Comparison of ENCODE assay signal across 8 cellular contexts in genomic region chr10:35126530-35127288, GRCh38. TPM values are rescaled to one million over a fixed set of nuclear protein-coding genes. Genes with fewer than 3 reads are reported as not detected.
DNase-seq lines count a peak whose midpoint lies in the region; ATAC-seq and TF ChIP-seq lines count a peak whose summit lies in the region.

CREM (plus strand) TSS chr10:35126846; CDS start chr10:35137836, 10,990 bp downstream.

- DNase-seq in GM19240 (ENCODE audit: insufficient read length, low spot score) (peak; percentile 48), NCI-H524 treated with DMSO at 0.1 percent for 48 hours (lab: John Stamatoyannopoulos, UW) (peak; percentile 33), colonic mucosa (peak; percentile 100), left colon (peak; percentile 99 to 100)
- peak; percentile 100 for DNase-seq in activated CD4-positive, alpha-beta T cell treated with anti-CD3 and anti-CD28 coated beads for 48 hours
- DNase-seq in stimulated activated CD4-positive, alpha-beta T cell treated with anti-CD3 and anti-CD28 coated beads, Interleukin-1b, Interleukin-23, amount 100 ng/mL, for 48 hours, result peak; percentile 99

- ATAC-seq in HG03460 (IDR thresholded peaks at IDR 0.05; ENCODE audit: unreplicated experiment) (peak; percentile 79), left colon (peak; percentile 93)

- no peaks in the 10 kb centered on the region for H3K27me3 ChIP-seq in BLaER1 treated with 17β-estradiol and CSF1 and Interleukin-3, amounts not matched to agents 10 nM and 100 nM
- no peaks in the 10 kb centered on the region for H3K27me3 ChIP-seq in colonic mucosa

- H3K9me3 ChIP-seq in BLaER1 treated with 17β-estradiol and CSF1 and Interleukin-3, amounts not matched to agents 10 nM and 100 nM (replicated peaks in 1 of 11), result no peaks in the 10 kb centered on the region
- H3K9me3 ChIP-seq in colonic mucosa, result no peaks in the 10 kb centered on the region

- H3K9ac ChIP-seq in BLaER1 treated with 17β-estradiol and CSF1 and Interleukin-3, amounts not matched to agents 10 nM and 100 nM, result peak within 1 kb of the TSS; percentile 90 to 100 (median 98)
- H3K9ac ChIP-seq in colonic mucosa (ENCODE audit: low read depth in 2 of 2, low read length in 2 of 2), result peak within 1 kb of the TSS; percentile 95 to 98

- H3K4me1 ChIP-seq in BLaER1 treated with 17β-estradiol and CSF1 and Interleukin-3, amounts not matched to agents 10 nM and 100 nM, result peaks cover 16 to 45% (median 22%) of the 10 kb centered on the region in 10 experiments
- peaks cover 10% of the 10 kb centered on the region for H3K4me1 ChIP-seq in colonic mucosa

- H4K20me1 ChIP-seq in BLaER1 treated with 17β-estradiol and CSF1 and Interleukin-3, amounts not matched to agents 10 nM and 100 nM, result no peaks in the 10 kb centered on the region

- TF ChIP-seq CTCF in colonic mucosa (IDR thresholded peaks at IDR 0.05), result peak; percentile 69

- no peaks in the 10 kb centered on the region for H3K36me3 ChIP-seq in BLaER1 treated with 17β-estradiol and CSF1 and Interleukin-3, amounts not matched to agents 10 nM and 100 nM
- no peaks in the 10 kb centered on the region for H3K36me3 ChIP-seq in colonic mucosa

- intact Hi-C loops in colonic mucosa (cut with DNase I), result loop anchor here (5.0 kb wide), 1 partner anchor 66 kb away; no protein-coding TSS in a partner anchor
- intact Hi-C loops in left colon (cut with DNase I, micrococcal nuclease), result loop anchor here (2.0 to 10.0 kb wide), 2 partner anchors 70 to 88 kb away; no protein-coding TSS in a partner anchor

- H3K27ac ChIP-seq in BLaER1 treated with 17β-estradiol and CSF1 and Interleukin-3, amounts not matched to agents 10 nM and 100 nM, result peak within 1 kb of the TSS; percentile 90 to 100 (median 98)
- H3K27ac ChIP-seq in colonic mucosa, result peak within 1 kb of the TSS; percentile 99

- H3K4me2 ChIP-seq in BLaER1 treated with 17β-estradiol and CSF1 and Interleukin-3, amounts not matched to agents 10 nM and 100 nM, result peak within 1 kb of the TSS; percentile 73 to 96 (median 83)

- H3K4me3 ChIP-seq in BLaER1 treated with 17β-estradiol and CSF1 and Interleukin-3, amounts not matched to agents 10 nM and 100 nM, result peak within 1 kb of the TSS; percentile 73 to 94 (median 84)
- H3K4me3 ChIP-seq in colonic mucosa, result peak within 1 kb of the TSS; percentile 81

RNA-seq across cellular contexts. Expression of gene CREM, which starts in this region (rescaled TPM):
- total RNA-seq in colonic mucosa (10 to 100 TPM; 10.9 to 24.8 TPM), left colon (10 to 100 TPM; 11.3 to 14.5 TPM)

Comparison
In these comparisons a context has a peak if more than half of its experiments do, and no peak if none do; other contexts are left out.
1. Peak in every context shown above with its lines: DNase-seq, ATAC-seq, H3K4me3 ChIP-seq and H3K27ac ChIP-seq.
2. DNase-seq: peak in every context shown above with its lines; median percentile 100 in activated CD4-positive, alpha-beta T cell treated with anti-CD3 and anti-CD28 coated beads for 48 hours; 100 in colonic mucosa; 100 in left colon; 99 in stimulated activated CD4-positive, alpha-beta T cell treated with anti-CD3 and anti-CD28 coated beads, Interleukin-1b, Interleukin-23, amount 100 ng/mL, for 48 hours; 48 in GM19240; 33 in NCI-H524 treated with DMSO at 0.1 percent for 48 hours.